ENCODE assay signal across 1 cellular context in genomic region chr1:212624976-212625501, GRCh38.
A peak's percentile ranks its signal among the peaks of the same experiment; 100 is the strongest.
TF ChIP-seq lines count a peak whose summit lies in the region.

No MANE protein-coding gene starts in this region.

TF ChIP-seq in K562, 482 proteins besides CTCF, POLR2A, EP300 and RAD21:
- TF ChIP-seq ZBTB34 (CRISPR knock-in tag; IDR thresholded peaks at IDR 0.05) (no peak), IRF2 (CRISPR knock-in tag; IDR thresholded peaks at IDR 0.05) (peak; percentile 51; the same call in 1 of the 2 replicates), GATAD2B (IDR thresholded peaks at IDR 0.05; ENCODE audit: borderline replicate concordance) (no peak), ZNF518B (CRISPR knock-in tag; IDR thresholded peaks at IDR 0.05) (no peak), SUPT5H (IDR thresholded peaks at IDR 0.05) (no peak), MECOM (CRISPR knock-in tag; IDR thresholded peaks at IDR 0.05) (no peak), HMGN3 (IDR thresholded peaks at IDR 0.05; ENCODE audit: borderline replicate concordance, extremely low read depth, insufficient read length, low read depth, low read length) (no peak)
